ENCODE assay signal across 10 cellular contexts in genomic region chr18:79681484-79682387, GRCh38. TPM values are rescaled to one million over a fixed set of nuclear protein-coding genes. Genes with fewer than 3 reads are reported as not detected.
DNase-seq lines count a peak whose midpoint lies in the region; ATAC-seq and TF ChIP-seq lines count a peak whose summit lies in the region.
"Had no signal": no experiment of that assay in that cellular context is flagged by ENCODE, and none has a peak within 500 bp of the region (broad histone marks: within the 10 kb centered on the region; RNA-seq: fewer than 3 reads in every experiment).

No MANE protein-coding gene starts in this region.

- no peaks in the 10 kb centered on the region for H3K36me3 ChIP-seq in mucosa of descending colon (ENCODE audit: low read depth)
- H3K36me3 ChIP-seq in stomach = peaks cover 0 to 12% (median 7%) of the 10 kb centered on the region in 4 donors
- H3K36me3 ChIP-seq in gastrocnemius medialis = no peaks in the 10 kb centered on the region
- H3K36me3 ChIP-seq: cardiac muscle cell had no signal

- no peaks in the 10 kb centered on the region for H3K27me3 Mint-ChIP-seq in activated T-helper 17 cell treated with anti-CD3 and anti-CD28 coated beads, Interleukin-2, amount 50 U/mL, for 72 hours

- no peak overlapping the region for H3K4me3 ChIP-seq in mucosa of descending colon
- H3K4me3 ChIP-seq in stomach = peak overlapping the region in 3 of 4 donors; percentile 93 to 98 (median 95)
- no peak overlapping the region for H3K4me3 ChIP-seq in gastrocnemius medialis
- H3K4me3 ChIP-seq: cardiac muscle cell had no signal

- 73 to 82% (median 79%) methylated on average over 16 to 21 of the region's 21 CpGs for WGBS in stomach, 5 donors

- peak overlapping the region in 1 of 5 donors; percentile 97 for H3K27ac ChIP-seq in stomach
- H3K27ac ChIP-seq in gastrocnemius medialis = no peak overlapping the region
- H3K27ac ChIP-seq: 22Rv1, cardiac muscle cell had no signal

- peaks cover 33% of the 10 kb centered on the region for H3K4me1 ChIP-seq in mucosa of descending colon (ENCODE audit: low read depth)
- peaks cover 28 to 75% (median 58%) of the 10 kb centered on the region in 4 donors for H3K4me1 ChIP-seq in stomach
- H3K4me1 ChIP-seq in gastrocnemius medialis = peaks cover 28 to 30% of the 10 kb centered on the region in 2 donors

- H3K9me3 ChIP-seq in mucosa of descending colon (no peaks in the 10 kb centered on the region), stomach (no peaks in the 10 kb centered on the region), gastrocnemius medialis (no peaks in the 10 kb centered on the region)

- intact Hi-C loops in mucosa of descending colon (cut with DNase I, micrococcal nuclease) = no loop called here
- intact Hi-C loops in stomach (cut with DNase I; ENCODE audit: low total_unique reads) = loop anchor here (10.0 kb wide), 1 partner anchor 273 kb away; the partner anchor contains the start of gene SLC66A2
- intact Hi-C loops in gastrocnemius medialis (cut with DNase I; ENCODE audit: low total_unique reads) = no loop called here

- peak overlapping the region; percentile 97 for H3K4me3 Mint-ChIP-seq in activated T-helper 17 cell treated with anti-CD3 and anti-CD28 coated beads, Interleukin-2, amount 50 U/mL, for 72 hours

- ATAC-seq in activated T-helper 17 cell treated with anti-CD3 and anti-CD28 coated beads, Interleukin-2, amount 50 U/mL, for 72 hours (replicated peaks) = peak; percentile 8
- ATAC-seq in mucosa of descending colon (peak; percentile 44), gastrocnemius medialis (no peak)

- no peak for TF ChIP-seq EP300 in stomach (IDR thresholded peaks at IDR 0.05)

- H3K4me1 Mint-ChIP-seq in activated T-helper 17 cell treated with anti-CD3 and anti-CD28 coated beads, Interleukin-2, amount 50 U/mL, for 72 hours = peaks cover 48% of the 10 kb centered on the region

- TF ChIP-seq POLR2A in stomach (IDR thresholded peaks at IDR 0.05) (no peak), gastrocnemius medialis (IDR thresholded peaks at IDR 0.05) (no peak)

- TF ChIP-seq CTCF in mucosa of descending colon (IDR thresholded peaks at IDR 0.05) (peak; percentile 8), stomach (IDR thresholded peaks at IDR 0.05) (no peak), gastrocnemius medialis (IDR thresholded peaks at IDR 0.05 in 4 of 5, conservative IDR thresholded peaks at IDR 0.05 in 1 of 5) (no peak)

- no peaks in the 10 kb centered on the region for H3K9me3 Mint-ChIP-seq in activated T-helper 17 cell treated with anti-CD3 and anti-CD28 coated beads, Interleukin-2, amount 50 U/mL, for 72 hours

- H3K27ac Mint-ChIP-seq in activated T-helper 17 cell treated with anti-CD3 and anti-CD28 coated beads, Interleukin-2, amount 50 U/mL, for 72 hours = peak overlapping the region; percentile 96

- peaks cover 62% of the 10 kb centered on the region for H3K36me3 Mint-ChIP-seq in activated T-helper 17 cell treated with anti-CD3 and anti-CD28 coated beads, Interleukin-2, amount 50 U/mL, for 72 hours (ENCODE audit: low read depth)

- in situ Hi-C loops in gastrocnemius medialis (cut with MboI; ENCODE audit: low sequenced_read_pairs in 4 of 4) = no loop called here

- DNase-seq in SIG-M5 treated with dmso at 0.1 percent for 504 hours (lab: John Stamatoyannopoulos, UW; ENCODE audit: unreplicated experiment) (peak; percentile 6), SIG-M5 (lab: John Stamatoyannopoulos, UW) (no peak), mucosa of descending colon (peak; percentile 84 to 89 (median 88)), stomach (no peak), NCI-H345 treated with DMSO at 0.1 percent for 48 hours (lab: John Stamatoyannopoulos, UW; ENCODE audit: unreplicated experiment) (no peak), kidney glomerular epithelial cell (lab: John Stamatoyannopoulos, UW) (no peak), gastrocnemius medialis (no peak)

- no peaks in the 10 kb centered on the region for H3K27me3 ChIP-seq in stomach
- no peaks in the 10 kb centered on the region for H3K27me3 ChIP-seq in gastrocnemius medialis
- H3K27me3 ChIP-seq: cardiac muscle cell had no signal

RNA-seq across cellular contexts. Expression of gene CTDP1, which starts 2.1 kb away (rescaled TPM):
- total RNA-seq in activated T-helper 17 cell treated with anti-CD3 and anti-CD28 coated beads, Interleukin-2, amount 50 U/mL, for 72 hours = 10 to 100 TPM; 38.8 to 48.5 TPM
- total RNA-seq in mucosa of descending colon (10 to 100 TPM; 28.6 to 37.4 (median 30.1) TPM), stomach (10 to 100 TPM in 4 of 5 donors, 1 to 10 TPM in 1; 7.6 to 50.7 (median 18.7) TPM), gastrocnemius medialis (10 to 100 TPM; 12.3 to 21.8 (median 16.5) TPM)
- 10 to 100 TPM; 10.7 to 18.0 (median 11.2) TPM for polyA plus RNA-seq in stomach

Comparison
In these comparisons a context has a peak if more than half of its experiments do, and no peak if none do; other contexts are left out.
1. DNase-seq: peak in SIG-M5 treated with dmso at 0.1 percent for 504 hours (single experiment) and mucosa of descending colon (3 of 3); none in SIG-M5 (single experiment), stomach (single experiment), NCI-H345 treated with DMSO at 0.1 percent for 48 hours (single experiment), kidney glomerular epithelial cell (single experiment) and gastrocnemius medialis (0 of 2).
2. ATAC-seq: peak in activated T-helper 17 cell treated with anti-CD3 and anti-CD28 coated beads, Interleukin-2, amount 50 U/mL, for 72 hours (single experiment) and mucosa of descending colon (single experiment); none in gastrocnemius medialis (0 of 2).
3. H3K4me3 ChIP-seq: peak in stomach (3 of 4); none in mucosa of descending colon (single experiment) and gastrocnemius medialis (0 of 4).